ENCODE assay signal across 12 cellular contexts in the genomic region with DNA sequence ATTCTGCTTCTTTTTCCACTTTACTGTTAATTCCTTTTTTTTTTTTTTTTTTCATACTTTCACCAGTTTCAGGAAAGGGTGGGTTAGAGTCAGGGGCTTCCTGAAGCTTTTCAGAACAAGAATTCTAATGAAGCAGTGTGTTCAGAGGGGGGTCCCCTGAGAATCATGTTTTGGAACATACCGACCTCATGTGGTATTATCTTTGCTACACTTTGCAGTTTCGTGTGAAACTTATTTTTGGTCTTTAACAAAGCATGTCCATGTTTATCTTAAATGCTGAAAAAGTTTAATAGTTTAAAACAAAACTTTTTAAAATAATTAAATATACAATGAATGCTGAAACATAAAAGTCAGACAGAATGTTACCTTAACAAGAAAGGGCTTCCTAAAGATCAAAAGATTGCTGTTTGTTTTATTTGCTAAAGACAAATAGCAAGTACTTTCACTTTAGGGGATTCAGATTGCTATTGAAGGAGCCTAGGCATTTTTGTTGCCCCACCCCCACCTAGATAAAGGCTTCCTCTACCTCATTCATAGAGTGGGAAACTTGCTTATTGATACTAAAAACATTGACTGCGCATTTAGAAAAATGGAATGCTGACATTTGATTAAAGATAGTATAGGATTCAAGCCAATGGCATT. TPM values are rescaled to one million over a fixed set of nuclear protein-coding genes. Genes with fewer than 3 reads are reported as not detected.
DNase-seq lines count a peak whose midpoint lies in the region; ATAC-seq, FAIRE-seq and TF ChIP-seq lines count a peak whose summit lies in the region.
"Had no signal": no experiment of that assay in that cellular context is flagged by ENCODE, and none has a peak within 500 bp of the region (broad histone marks: within the 10 kb centered on the region; RNA-seq: fewer than 3 reads in every experiment).

No MANE protein-coding gene starts in this region.

- no peaks in the 10 kb centered on the region for H3K4me1 ChIP-seq in small intestine (ENCODE audit: control insufficient read depth in 2 of 2, insufficient read depth in 1 of 2, low read depth in 1 of 2, low read length in 1 of 2)

- WGBS in small intestine, 3 donors: 19 to 37% (median 33%) methylated on average over 3 of the region's 3 CpGs

- H3K4me3 ChIP-seq in choroid plexus epithelial cell (ENCODE audit: low read depth, low read length): no peak overlapping the region
- no peak overlapping the region for H3K4me3 ChIP-seq in small intestine (ENCODE audit: low read depth in 1 of 2, low read length in 2 of 2)
- H3K4me3 ChIP-seq: thoracic aorta had no signal

- FAIRE-seq in small intestine (lab: Jason Lieb, UNC): no peak

- H3K36me3 ChIP-seq in small intestine (ENCODE audit: control insufficient read depth in 2 of 2, insufficient read depth in 2 of 2, low read length in 2 of 2): no peaks in the 10 kb centered on the region
- H3K36me3 ChIP-seq: thoracic aorta had no signal

- ATAC-seq in HG03060 (IDR thresholded peaks at IDR 0.05; ENCODE audit: low read depth, unreplicated experiment) (peak; percentile 32), omental fat pad (ENCODE audit: low FRiP score) (no peak)
- ATAC-seq: naive thymus-derived CD8-positive, alpha-beta T cell had no signal

- DNase-seq in GM13976 (ENCODE audit: low spot score) (no peak), choroid plexus epithelial cell (ENCODE audit: low read depth) (peak; percentile 55), small intestine (peak; percentile 16), kidney tubule cell (ENCODE audit: low spot score) (no peak), omental fat pad (ENCODE audit: low spot score) (no peak)
- DNase-seq in activated CD4-positive, CD25-positive, alpha-beta regulatory T cell treated with anti-CD3 and anti-CD28 coated beads, Interleukin-2, amount 50 U/mL, for 72 hours: no peak
- DNase-seq: islet precursor cell; naive thymus-derived CD8-positive, alpha-beta T cell; NCI-H1417; NCI-H69 had no signal

- H3K27me3 ChIP-seq in small intestine (ENCODE audit: control insufficient read depth in 2 of 2, insufficient read depth in 2 of 2, low read length in 2 of 2): peaks cover 0 to 3% of the 10 kb centered on the region in 2 donors

- peak; percentile 28 for TF ChIP-seq CTCF in GM13976 (IDR thresholded peaks at IDR 0.05; ENCODE audit: borderline replicate concordance, control extremely low read depth, extremely low read depth, insufficient read depth, missing control alignments)
- no peak for TF ChIP-seq CTCF in choroid plexus epithelial cell (conservative IDR thresholded peaks at IDR 0.05; ENCODE audit: low read depth, low read length)
- TF ChIP-seq CTCF in omental fat pad (IDR thresholded peaks at IDR 0.05): no peak

- no peaks in the 10 kb centered on the region for H3K9me3 ChIP-seq in small intestine (ENCODE audit: control insufficient read depth, low read depth)
- H3K9me3 ChIP-seq: thoracic aorta had no signal

- in situ Hi-C loops in GM13976 (cut with MboI; ENCODE audit: low sequenced_read_pairs, unreplicated experiment): loop anchor here (5.0 to 25.0 kb wide), 2 partner anchors 316 to 601 kb away; no protein-coding TSS in a partner anchor

- H3K27ac ChIP-seq in small intestine (ENCODE audit: low read depth in 1 of 2, low read length in 1 of 2): no peak overlapping the region
- H3K27ac ChIP-seq: thoracic aorta had no signal

RNA-seq across cellular contexts. Expression of a gene that starts 21.1 kb away (rescaled TPM):
- polyA plus RNA-seq in small intestine: 100 to 1,000 TPM in 2 of 3 donors, 10 to 100 TPM in 1; 94.5 to 121 (median 115) TPM
- 10 to 100 TPM; 67.4 to 85.0 (median 81.4) TPM for total RNA-seq in omental fat pad

Comparison
In these comparisons a context has a peak if more than half of its experiments do, and no peak if none do; other contexts are left out.
1. DNase-seq: peak in choroid plexus epithelial cell (single experiment) and small intestine (single experiment); none in GM13976 (single experiment), kidney tubule cell (single experiment), activated CD4-positive, CD25-positive, alpha-beta regulatory T cell treated with anti-CD3 and anti-CD28 coated beads, Interleukin-2, amount 50 U/mL, for 72 hours (single experiment) and omental fat pad (single experiment).